Comparison of ENCODE assay signal across 8 cellular contexts in the genomic region with DNA sequence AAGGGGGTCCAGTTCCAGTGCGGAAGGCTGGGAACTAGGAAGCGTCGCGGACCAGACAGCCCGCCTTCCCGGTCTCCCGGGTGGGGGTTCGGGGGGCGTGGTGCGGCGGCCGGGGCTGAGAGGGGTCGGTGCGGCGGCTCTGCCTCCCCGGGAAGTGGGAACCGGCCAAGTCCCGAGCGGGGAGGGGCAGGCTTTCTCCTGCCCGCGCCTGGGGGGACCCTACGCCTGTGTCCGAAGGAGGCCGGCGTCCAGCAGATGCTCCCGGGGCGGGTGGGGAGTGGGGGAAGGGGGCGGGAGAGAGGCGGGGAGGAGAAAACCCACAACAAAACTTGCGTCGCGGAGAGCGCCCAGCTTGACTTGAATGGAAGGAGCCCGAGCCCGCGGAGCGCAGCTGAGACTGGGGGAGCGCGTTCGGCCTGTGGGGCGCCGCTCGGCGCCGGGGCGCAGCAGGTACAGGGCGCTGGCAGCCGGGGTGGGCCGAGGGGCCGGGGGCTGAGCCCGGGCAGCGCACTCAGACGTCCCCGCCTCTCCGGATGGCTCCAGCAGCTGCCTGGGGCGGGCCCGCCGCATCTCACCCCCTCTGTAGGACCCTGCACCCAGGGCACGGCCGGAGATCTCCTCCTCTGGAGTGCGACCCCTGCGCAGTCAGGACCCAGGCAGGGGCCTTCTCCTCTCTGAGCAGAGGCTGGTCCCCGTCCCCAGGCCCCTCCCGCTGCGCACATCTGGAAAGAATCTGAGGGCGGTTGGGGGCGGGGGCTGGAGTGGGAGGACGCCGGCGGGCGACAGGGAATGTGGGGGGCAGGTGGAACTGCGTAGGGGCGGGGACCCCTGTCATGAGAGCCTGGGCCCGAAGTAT. TPM values are rescaled to one million over a fixed set of nuclear protein-coding genes. Genes with fewer than 3 reads are reported as not detected.
DNase-seq lines count a peak whose midpoint lies in the region; ATAC-seq and TF ChIP-seq lines count a peak whose summit lies in the region.

A gene with protein sequence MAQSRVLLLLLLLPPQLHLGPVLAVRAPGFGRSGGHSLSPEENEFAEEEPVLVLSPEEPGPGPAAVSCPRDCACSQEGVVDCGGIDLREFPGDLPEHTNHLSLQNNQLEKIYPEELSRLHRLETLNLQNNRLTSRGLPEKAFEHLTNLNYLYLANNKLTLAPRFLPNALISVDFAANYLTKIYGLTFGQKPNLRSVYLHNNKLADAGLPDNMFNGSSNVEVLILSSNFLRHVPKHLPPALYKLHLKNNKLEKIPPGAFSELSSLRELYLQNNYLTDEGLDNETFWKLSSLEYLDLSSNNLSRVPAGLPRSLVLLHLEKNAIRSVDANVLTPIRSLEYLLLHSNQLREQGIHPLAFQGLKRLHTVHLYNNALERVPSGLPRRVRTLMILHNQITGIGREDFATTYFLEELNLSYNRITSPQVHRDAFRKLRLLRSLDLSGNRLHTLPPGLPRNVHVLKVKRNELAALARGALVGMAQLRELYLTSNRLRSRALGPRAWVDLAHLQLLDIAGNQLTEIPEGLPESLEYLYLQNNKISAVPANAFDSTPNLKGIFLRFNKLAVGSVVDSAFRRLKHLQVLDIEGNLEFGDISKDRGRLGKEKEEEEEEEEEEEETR (plus strand): TSS at position 355 of the 856 bp plus-strand sequence. CDS start 7,643 bp downstream, outside the sequence.

- H3K4me1 ChIP-seq in mucosa of rectum (ENCODE audit: control insufficient read depth in 2 of 2, insufficient read depth in 2 of 2, low read length in 2 of 2) = peaks cover 2 to 3% of the 10 kb centered on the region in 2 donors
- H3K4me1 ChIP-seq in vagina = peaks cover 44% of the 10 kb centered on the region

- no peak within 1 kb of the TSS for H3K27ac Mint-ChIP-seq in endothelial cell (ENCODE audit: unreplicated experiment)

- no peaks in the 10 kb centered on the region for H3K36me3 Mint-ChIP-seq in endothelial cell (ENCODE audit: low read depth, unreplicated experiment)

- no peak for ATAC-seq in GM21619 (IDR thresholded peaks at IDR 0.05; ENCODE audit: unreplicated experiment)

- DNase-seq in AG04450 (ENCODE audit: low read depth, low spot score) = no peak
- DNase-seq in Jurkat, Clone E6-1 (ENCODE audit: low read depth, low spot score) = no peak
- no peak for DNase-seq in endothelial cell (ENCODE audit: low spot score)
- DNase-seq in vagina (ENCODE audit: extremely low spot score in 2 of 2) = peak in 1 of 2 donors; percentile 88
- DNase-seq in UCSD-AML1 (lab: John Stamatoyannopoulos, UW; ENCODE audit: unreplicated experiment) = no peak
- DNase-seq in germinal center (ENCODE audit: low spot score) = no peak

- no peak for TF ChIP-seq POLR2A in vagina (IDR thresholded peaks at IDR 0.05)

- no peaks in the 10 kb centered on the region for H3K9me3 Mint-ChIP-seq in endothelial cell (ENCODE audit: unreplicated experiment)

- no peak within 1 kb of the TSS for H3K27ac ChIP-seq in AG04450 (ENCODE audit: low read depth, low read length)
- peak within 1 kb of the TSS; percentile 16 to 57 for H3K27ac ChIP-seq in mucosa of rectum (ENCODE audit: low read depth in 2 of 2, low read length in 2 of 2)
- H3K27ac ChIP-seq in vagina = peak within 1 kb of the TSS; percentile 89

- peaks cover 17% of the 10 kb centered on the region for H3K27me3 Mint-ChIP-seq in endothelial cell (ENCODE audit: unreplicated experiment)

- intact Hi-C loops in vagina (cut with DNase I) = no loop called here

- peak within 1 kb of the TSS; percentile 15 for H3K4me3 Mint-ChIP-seq in endothelial cell (ENCODE audit: unreplicated experiment)

- peaks cover 4% of the 10 kb centered on the region for H3K27me3 ChIP-seq in AG04450 (ENCODE audit: control insufficient read depth, insufficient read depth, low read length)
- peaks cover 17 to 35% of the 10 kb centered on the region in 2 donors for H3K27me3 ChIP-seq in mucosa of rectum (ENCODE audit: control insufficient read depth in 2 of 2, insufficient read depth in 2 of 2, low read length in 2 of 2)
- H3K27me3 ChIP-seq in vagina = no peaks in the 10 kb centered on the region

- H3K9ac ChIP-seq in mucosa of rectum (ENCODE audit: low read depth in 1 of 2, low read length in 2 of 2) = peak within 1 kb of the TSS in 1 of 2 donors; percentile 51

- H3K4me1 Mint-ChIP-seq in endothelial cell (ENCODE audit: unreplicated experiment) = peaks cover 3% of the 10 kb centered on the region

- CTCF ChIA-PET in AG04450 (lab: Charles Lee) = interaction anchor here (0.6 kb wide), 1 partner anchor 201 kb away, joined by 6 read pairs; no protein-coding TSS in a partner anchor

- H3K4me3 ChIP-seq in AG04450 (ENCODE audit: low read depth, low read length) (peak within 1 kb of the TSS; percentile 74), mucosa of rectum (ENCODE audit: low read length in 2 of 2) (peak within 1 kb of the TSS; percentile 41 to 48), vagina (peak within 1 kb of the TSS; percentile 56 to 86)
- peak within 1 kb of the TSS; percentile 37 for H3K4me3 ChIP-seq in Jurkat, Clone E6-1 (ENCODE audit: low read length)

- H3K9me3 ChIP-seq in AG04450 (ENCODE audit: control insufficient read depth, insufficient read depth, low read length) = peaks cover 4% of the 10 kb centered on the region; the same call in 1 of the 2 replicates
- H3K9me3 ChIP-seq in mucosa of rectum (ENCODE audit: control insufficient read depth in 2 of 2, low read length in 2 of 2) = no peaks in the 10 kb centered on the region
- no peaks in the 10 kb centered on the region for H3K9me3 ChIP-seq in vagina

- H3K36me3 ChIP-seq in mucosa of rectum (ENCODE audit: control insufficient read depth in 2 of 2, insufficient read depth in 2 of 2, low read length in 2 of 2) (no peaks in the 10 kb centered on the region), vagina (no peaks in the 10 kb centered on the region)

- TF ChIP-seq CTCF in AG04450 (IDR thresholded peaks at IDR 0.05; ENCODE audit: low read depth, low read length) (no peak), endothelial cell (IDR thresholded peaks at IDR 0.05; ENCODE audit: unreplicated experiment) (no peak), vagina (IDR thresholded peaks at IDR 0.05) (no peak)

- POLR2A ChIA-PET in AG04450 (lab: Yijun Ruan, JAX) = interaction anchor here (1.1 to 2.0 kb wide), 3 partner anchors 14 to 141 kb away, joined by 3 to 5 read pairs (median 4); partner anchors contain the start of gene ECHDC2

RNA-seq across cellular contexts. Expression of the gene that starts here (rescaled TPM):
- polyA plus RNA-seq in AG04450 (2011; rRNA removed) = 11.8 and 17.6 TPM in 2 replicates
- 6.9 TPM in 2 replicates for polyA minus RNA-seq in AG04450 (2011; rRNA and poly(A)+ RNA removed)
- polyA plus RNA-seq in Jurkat, Clone E6-1 (2012; ENCODE audit: insufficient read depth, insufficient read length) = not detected
- 0.10 TPM for total RNA-seq in endothelial cell (ENCODE audit: unreplicated experiment)
- total RNA-seq in vagina = 207 TPM

Comparison
In these comparisons a context has a peak if more than half of its experiments do, and no peak if none do; other contexts are left out.
1. RNA of the gene that starts here (total RNA-seq): 207 TPM in vagina (single experiment); 0.10 TPM in endothelial cell (single experiment); every median in the first group is over 100 times any median in the second.
2. Peak in every context shown above with its lines, with median percentiles within 50 percentile points of each other: H3K4me3 ChIP-seq.